1 cellular context compared by ENCODE assay signal in the genomic region with DNA sequence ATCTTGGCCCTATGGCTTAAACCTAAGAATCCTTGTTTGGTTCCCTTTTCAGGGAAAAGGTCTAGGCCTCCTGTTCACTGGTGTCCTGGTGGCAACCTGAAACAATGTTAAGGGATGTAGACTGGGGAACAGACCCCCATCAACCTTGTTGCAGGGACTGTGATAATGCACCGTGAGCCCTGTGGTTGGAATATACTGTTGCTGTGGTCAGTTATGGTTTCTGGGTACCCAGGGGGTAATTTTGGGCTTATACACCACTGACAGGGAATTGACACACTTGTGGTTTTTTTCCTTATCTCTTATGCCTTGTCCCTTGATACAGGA.
TF ChIP-seq lines count a peak whose summit lies in the region.

No MANE protein-coding gene starts in this region.

TF ChIP-seq in SK-N-SH treated with all-trans-retinoic acid at 6 μM for 48 hours, 23 proteins besides CTCF, POLR2A, EP300 and RAD21 (continued from another document):
- TF ChIP-seq CSRNP3 (CRISPR knock-in tag; IDR thresholded peaks at IDR 0.05) (no peak), BACH2 (CRISPR knock-in tag; IDR thresholded peaks at IDR 0.05; ENCODE audit: borderline replicate concordance) (no peak), ZFP30 (CRISPR knock-in tag; IDR thresholded peaks at IDR 0.05) (no peak), RARB (CRISPR knock-in tag; IDR thresholded peaks at IDR 0.05) (no peak), GLIS3 (CRISPR knock-in tag; IDR thresholded peaks at IDR 0.05) (no peak)
